18 cellular contexts compared by ENCODE assay signal in the genomic region with DNA sequence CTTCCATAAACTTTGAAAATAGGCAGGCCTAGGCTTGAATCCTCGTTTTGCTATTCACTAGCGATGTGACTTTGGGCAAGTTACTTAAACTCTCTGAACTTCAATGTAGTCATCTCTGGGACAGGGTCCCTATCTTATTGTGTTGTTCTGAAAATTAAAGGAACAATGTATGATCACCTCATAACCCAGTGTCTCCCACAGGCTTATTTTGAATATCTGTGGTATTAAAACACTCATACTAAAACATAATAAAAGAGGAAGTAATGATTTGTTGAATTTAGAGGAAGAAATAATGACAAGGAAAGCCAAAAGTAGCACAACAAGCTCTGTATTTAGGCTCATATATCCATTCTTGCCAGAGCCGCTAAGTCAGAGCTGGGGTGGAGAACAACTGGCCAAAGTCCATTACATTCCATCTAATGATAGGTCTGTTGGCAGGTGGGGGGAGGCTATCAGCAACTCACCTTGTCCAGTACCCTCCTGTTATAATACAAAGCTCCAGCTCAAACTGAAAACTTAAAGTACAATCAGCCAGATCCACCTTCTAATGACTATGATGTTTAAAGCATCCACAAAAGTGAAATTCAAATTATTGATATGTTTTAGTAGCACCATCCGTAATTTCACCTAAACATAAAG.
A peak's percentile ranks its signal among the peaks of the same experiment; 100 is the strongest.
DNase-seq lines count a peak whose midpoint lies in the region; ATAC-seq and TF ChIP-seq lines count a peak whose summit lies in the region.
"Had no signal": no experiment of that assay in that cellular context is flagged by ENCODE, and none has a peak within 500 bp of the region (broad histone marks: within the 10 kb centered on the region; RNA-seq: fewer than 3 reads in every experiment).

No MANE protein-coding gene starts in this region.

- H3K9me3 Mint-ChIP-seq in memory B cell, result no peaks in the 10 kb centered on the region
- H3K9me3 Mint-ChIP-seq: activated T-helper 1 cell treated with anti-CD3 and anti-CD28 coated beads, Interleukin-12 subunit alpha, Interleukin-12 subunit beta, Interleukin-2, Interleukin-4 antibody, amounts not matched to agents 30 ng/mL and 10 ng/mL and 1 ng/mL, durations not matched to agents 14 hours and 24 hours and 36 hours had no signal

- TF ChIP-seq POLR2A in GM18505 (IDR thresholded peaks at IDR 0.05; ENCODE audit: borderline replicate concordance, extremely low read depth, insufficient read depth, insufficient read length) (no peak), gastrocnemius medialis (IDR thresholded peaks at IDR 0.05) (no peak)

- no peaks in the 10 kb centered on the region for H3K36me3 ChIP-seq in gastrocnemius medialis

- intact Hi-C loops in gastrocnemius medialis (cut with DNase I; ENCODE audit: low total_unique reads), result loop anchor here (5.0 kb wide), 1 partner anchor 684 kb away; no protein-coding TSS in a partner anchor

- H3K9me3 ChIP-seq in gastrocnemius medialis, result no peaks in the 10 kb centered on the region

- peak in 1 of 2 donors; percentile 14 for DNase-seq in memory B cell (ENCODE audit: low spot score in 2 of 2)
- DNase-seq in activated CD4-positive, alpha-beta T cell treated with anti-CD3 and anti-CD28 coated beads for 48 hours, result no peak
- DNase-seq in NCI-H1436 (lab: John Stamatoyannopoulos, UW), result no peak
- DNase-seq in DMS79 treated with DMSO at 0.1 percent for 48 hours (lab: John Stamatoyannopoulos, UW), result no peak
- DNase-seq in gastrocnemius medialis, result no peak
- DNase-seq: activated CD4-positive, alpha-beta T cell treated with anti-CD3 and anti-CD28 coated beads, Interleukin-2, amount 50 U/mL, for 1 hour; AML-193; head of caudate nucleus; kidney glomerular epithelial cell; NCI-H187 treated with DMSO at 0.1 percent for 48 hours; NCI-H524; T1000 had no signal

- TF ChIP-seq CTCF in gastrocnemius medialis (IDR thresholded peaks at IDR 0.05 in 4 of 5, conservative IDR thresholded peaks at IDR 0.05 in 1 of 5), result no peak

- H3K27ac ChIP-seq in gastrocnemius medialis, result no peak overlapping the region
- H3K27ac ChIP-seq: epithelial cell of prostate had no signal

- no peaks in the 10 kb centered on the region for H3K27me3 Mint-ChIP-seq in memory B cell
- H3K27me3 Mint-ChIP-seq: progenitor cell of endocrine pancreas had no signal

- in situ Hi-C loops in gastrocnemius medialis (cut with MboI; ENCODE audit: low sequenced_read_pairs in 4 of 4), result loop anchor here in 1 of 4 donors (25.0 kb wide), 1 partner anchor 801 kb away; no protein-coding TSS in a partner anchor

- peaks cover 30% of the 10 kb centered on the region for H3K4me1 Mint-ChIP-seq in memory B cell

- H3K4me1 ChIP-seq in gastrocnemius medialis, result no peaks in the 10 kb centered on the region

- peaks cover under 1% of the 10 kb centered on the region for H3K36me3 Mint-ChIP-seq in memory B cell

- peak overlapping the region; percentile 46 for H3K4me3 Mint-ChIP-seq in memory B cell
- H3K4me3 Mint-ChIP-seq: activated T-helper 1 cell treated with anti-CD3 and anti-CD28 coated beads, Interleukin-12 subunit alpha, Interleukin-12 subunit beta, Interleukin-2, Interleukin-4 antibody, amounts not matched to agents 30 ng/mL and 10 ng/mL and 1 ng/mL, durations not matched to agents 14 hours and 24 hours and 36 hours had no signal

- ATAC-seq in GM18505 (IDR thresholded peaks at IDR 0.05; ENCODE audit: unreplicated experiment) (peak; percentile 48), HG02610 (IDR thresholded peaks at IDR 0.05; ENCODE audit: unreplicated experiment) (peak; percentile 65), HG03565 (IDR thresholded peaks at IDR 0.05; ENCODE audit: unreplicated experiment) (peak; percentile 65), memory B cell (ENCODE audit: low read depth) (peak; percentile 94), gastrocnemius medialis (no peak)

- H3K27me3 ChIP-seq in gastrocnemius medialis, result no peaks in the 10 kb centered on the region

- H3K4me3 ChIP-seq in gastrocnemius medialis, result no peak overlapping the region

- H3K27ac Mint-ChIP-seq in memory B cell, result peak overlapping the region; percentile 67
- H3K27ac Mint-ChIP-seq: activated T-helper 1 cell treated with anti-CD3 and anti-CD28 coated beads, Interleukin-12 subunit alpha, Interleukin-12 subunit beta, Interleukin-2, Interleukin-4 antibody, amounts not matched to agents 30 ng/mL and 10 ng/mL and 1 ng/mL, durations not matched to agents 14 hours and 24 hours and 36 hours; progenitor cell of endocrine pancreas had no signal

Comparison
In these comparisons a context has a peak if more than half of its experiments do, and no peak if none do; other contexts are left out.
1. ATAC-seq: peak in GM18505 (single experiment), HG02610 (single experiment), HG03565 (single experiment) and memory B cell (single experiment); none in gastrocnemius medialis (0 of 2).